In the genomic region with DNA sequence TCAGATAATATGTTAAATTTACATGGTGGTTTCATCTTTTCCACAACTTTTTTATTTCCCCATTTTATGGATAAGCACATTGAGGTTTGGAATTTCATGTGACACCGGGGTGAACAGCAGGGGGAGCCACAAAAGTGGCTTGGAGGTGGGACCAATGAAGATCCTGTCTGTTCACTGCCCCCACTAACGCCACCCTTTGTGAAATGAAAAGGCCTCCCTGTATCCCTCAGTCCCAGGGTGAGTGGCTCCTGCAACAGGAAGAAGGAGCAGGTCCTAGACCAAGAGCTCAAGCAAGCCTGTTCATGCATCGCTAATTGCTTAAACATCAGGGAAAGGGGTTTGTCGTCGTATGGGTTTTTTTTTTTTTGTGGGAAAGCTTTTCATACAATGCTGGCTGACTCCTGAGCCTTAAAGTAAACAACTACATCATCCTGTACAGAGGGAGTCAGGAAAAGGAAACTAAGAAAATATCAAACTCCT, we compare ENCODE assay signal across 10 cellular contexts.
A peak's percentile ranks its signal among the peaks of the same experiment; 100 is the strongest.
DNase-seq lines count a peak whose midpoint lies in the region; ATAC-seq, FAIRE-seq and TF ChIP-seq lines count a peak whose summit lies in the region.
"Had no signal": no experiment of that assay in that cellular context is flagged by ENCODE, and none has a peak within 500 bp of the region (broad histone marks: within the 10 kb centered on the region; RNA-seq: fewer than 3 reads in every experiment).

No MANE protein-coding gene starts in this region.

- H3K36me3 ChIP-seq in gastrocnemius medialis = no peaks in the 10 kb centered on the region

- intact Hi-C loops in gastrocnemius medialis (cut with DNase I; ENCODE audit: low total_unique reads) = no loop called here

- DNase-seq in NCI-H2196 (lab: John Stamatoyannopoulos, UW; ENCODE audit: unreplicated experiment) = peak; percentile 21
- no peak for DNase-seq in NCI-H2196 treated with DMSO at 0.1 percent for 48 hours (lab: John Stamatoyannopoulos, UW; ENCODE audit: unreplicated experiment)
- DNase-seq in RCC 7860 (ENCODE audit: low spot score) = peak; percentile 54
- DNase-seq in fibroblast of villous mesenchyme (ENCODE audit: low read depth) = peak; percentile 82
- no peak for DNase-seq in gastrocnemius medialis
- no peak for DNase-seq in CD1c-positive myeloid dendritic cell (ENCODE audit: extremely low spot score)
- DNase-seq: amygdala had no signal

- FAIRE-seq in RCC 7860 (lab: Jason Lieb, UNC) = peak; percentile 17
- FAIRE-seq: islet of Langerhans had no signal

- H3K4me3 ChIP-seq in fibroblast of villous mesenchyme (ENCODE audit: low read depth, low read length) (no peak overlapping the region), gastrocnemius medialis (no peak overlapping the region)

- no peaks in the 10 kb centered on the region for H3K9me3 ChIP-seq in gastrocnemius medialis

- no peaks in the 10 kb centered on the region for H3K27me3 ChIP-seq in gastrocnemius medialis

- TF ChIP-seq CTCF in fibroblast of villous mesenchyme (IDR thresholded peaks at IDR 0.05; ENCODE audit: insufficient read depth, low read depth, low read length) (peak; percentile 32), gastrocnemius medialis (IDR thresholded peaks at IDR 0.05 in 4 of 5, conservative IDR thresholded peaks at IDR 0.05 in 1 of 5) (peak in 2 of 5 experiments; percentile 13 to 15)

- peaks cover 0 to 3% of the 10 kb centered on the region in 2 donors for H3K4me1 ChIP-seq in gastrocnemius medialis

- H3K27ac ChIP-seq in gastrocnemius medialis = peak overlapping the region; percentile 46 to 64 (median 54)

- peak; percentile 55 to 78 for ATAC-seq in gastrocnemius medialis
- ATAC-seq in GM21447 (IDR thresholded peaks at IDR 0.05; ENCODE audit: unreplicated experiment) = no peak
- no peak for ATAC-seq in GM19035 (IDR thresholded peaks at IDR 0.05; ENCODE audit: unreplicated experiment)

- no peak for TF ChIP-seq POLR2A in gastrocnemius medialis (IDR thresholded peaks at IDR 0.05)

- in situ Hi-C loops in gastrocnemius medialis (cut with MboI; ENCODE audit: low sequenced_read_pairs in 4 of 4) = no loop called here

Comparison
In these comparisons a context has a peak if more than half of its experiments do, and no peak if none do; other contexts are left out.
1. DNase-seq: peak in NCI-H2196 (single experiment), RCC 7860 (single experiment) and fibroblast of villous mesenchyme (single experiment); none in NCI-H2196 treated with DMSO at 0.1 percent for 48 hours (single experiment), gastrocnemius medialis (0 of 2) and CD1c-positive myeloid dendritic cell (single experiment).
2. ATAC-seq: peak in gastrocnemius medialis (2 of 2); none in GM21447 (single experiment) and GM19035 (single experiment).